9 cellular contexts compared by ENCODE assay signal in genomic region chr6:143232849-143233248, GRCh38.
DNase-seq lines count a peak whose midpoint lies in the region; ATAC-seq and TF ChIP-seq lines count a peak whose summit lies in the region.
"Had no signal": no experiment of that assay in that cellular context is flagged by ENCODE, and none has a peak within 500 bp of the region (broad histone marks: within the 10 kb centered on the region; RNA-seq: fewer than 3 reads in every experiment).

No MANE protein-coding gene starts in this region.

- H3K9me3 Mint-ChIP-seq in WTC11 = no peaks in the 10 kb centered on the region
- peaks cover 0 to 6% of the 10 kb centered on the region in 2 donors for H3K9me3 Mint-ChIP-seq in stimulated activated naive CD8-positive, alpha-beta T cell treated with anti-CD3 and anti-CD28 coated beads, Interleukin-15, amount 100 ng/mL, for 72 hours

- 96 to 97% methylated on average over 4 of the region's 4 CpGs for WGBS in heart right ventricle, 2 donors

- H3K27ac Mint-ChIP-seq in WTC11 = no peak overlapping the region
- no peak overlapping the region for H3K27ac Mint-ChIP-seq in stimulated activated naive CD8-positive, alpha-beta T cell treated with anti-CD3 and anti-CD28 coated beads, Interleukin-15, amount 100 ng/mL, for 72 hours

- POLR2A ChIA-PET in WTC11 (lab: Charles Lee) = interaction anchor here (1.2 kb wide), 1 partner anchor 9 kb away, joined by 3 read pairs; no protein-coding TSS in a partner anchor

- no peak overlapping the region for H3K4me3 Mint-ChIP-seq in WTC11
- no peak overlapping the region for H3K4me3 Mint-ChIP-seq in stimulated activated naive CD8-positive, alpha-beta T cell treated with anti-CD3 and anti-CD28 coated beads, Interleukin-15, amount 100 ng/mL, for 72 hours

- H3K27ac ChIP-seq in heart right ventricle = no peak overlapping the region
- H3K27ac ChIP-seq: skin epidermis had no signal

- no peaks in the 10 kb centered on the region for H3K36me3 ChIP-seq in heart right ventricle

- peak; percentile 75 for ATAC-seq in WTC11
- ATAC-seq in heart right ventricle = no peak
- ATAC-seq in stimulated activated naive CD8-positive, alpha-beta T cell treated with anti-CD3 and anti-CD28 coated beads, Interleukin-15, amount 100 ng/mL, for 72 hours = no peak
- ATAC-seq in GM18907 (IDR thresholded peaks at IDR 0.05; ENCODE audit: unreplicated experiment) = no peak

- H3K4me3 ChIP-seq in heart right ventricle = no peak overlapping the region
- H3K4me3 ChIP-seq: skin epidermis had no signal

- H3K9me3 ChIP-seq in heart right ventricle = no peaks in the 10 kb centered on the region

- H3K27me3 Mint-ChIP-seq in WTC11 (ENCODE audit: low read depth) = no peaks in the 10 kb centered on the region
- H3K27me3 Mint-ChIP-seq in stimulated activated naive CD8-positive, alpha-beta T cell treated with anti-CD3 and anti-CD28 coated beads, Interleukin-15, amount 100 ng/mL, for 72 hours = no peaks in the 10 kb centered on the region

- no peaks in the 10 kb centered on the region for H3K36me3 Mint-ChIP-seq in WTC11

- DNase-seq in activated CD8-positive, alpha-beta memory T cell treated with anti-CD3 and anti-CD28 coated beads, Interleukin-2, amount 50 U/mL, for 48 hours = peak; percentile 59
- DNase-seq in activated CD8-positive, alpha-beta memory T cell treated with anti-CD3 and anti-CD28 coated beads for 24 hours = no peak
- DNase-seq in HT-29 (ENCODE audit: low spot score) (peak; percentile 48), WTC11 (ENCODE audit: low spot score) (peak; percentile 74), heart right ventricle (peak in 1 of 2 donors; percentile 27)
- peak; percentile 5 to 26 for DNase-seq in stimulated activated naive CD8-positive, alpha-beta T cell treated with anti-CD3 and anti-CD28 coated beads, Interleukin-15, amount 100 ng/mL, for 72 hours
- DNase-seq in activated CD4-positive, CD25-positive, alpha-beta regulatory T cell treated with anti-CD3 and anti-CD28 coated beads, Interleukin-2, amount 50 U/mL, for 72 hours = no peak

- H3K4me1 ChIP-seq in heart right ventricle = peaks cover 0 to 4% (median 0%) of the 10 kb centered on the region in 9 donors

- peaks cover 23% of the 10 kb centered on the region for H3K4me1 Mint-ChIP-seq in WTC11
- no peaks in the 10 kb centered on the region for H3K4me1 Mint-ChIP-seq in stimulated activated naive CD8-positive, alpha-beta T cell treated with anti-CD3 and anti-CD28 coated beads, Interleukin-15, amount 100 ng/mL, for 72 hours

- no peaks in the 10 kb centered on the region for H3K27me3 ChIP-seq in heart right ventricle

- TF ChIP-seq CTCF in WTC11 (IDR thresholded peaks at IDR 0.05) = peak; percentile 54; the same call in 1 of the 2 replicates
- peak in 7 of 9 donors; percentile 33 to 52 (median 44) for TF ChIP-seq CTCF in heart right ventricle (IDR thresholded peaks at IDR 0.05)

- CTCF ChIA-PET in WTC11 (lab: Charles Lee) = interaction anchor here (0.6 to 3.2 kb wide), 23 partner anchors 9 to 758 kb away, joined by 3 to 68 read pairs (median 4); no protein-coding TSS in a partner anchor

- intact Hi-C loops in heart right ventricle (cut with DNase I) = loop anchor here in 2 of 10 donors (10.0 kb wide), 2 partner anchors 192 to 202 kb away; no protein-coding TSS in a partner anchor

TF ChIP-seq in WTC11, 78 proteins besides CTCF, POLR2A, EP300 and RAD21:
- TF ChIP-seq USF2 (CRISPR knock-in tag; IDR thresholded peaks at IDR 0.05) (no peak), ESRRA (CRISPR knock-in tag; IDR thresholded peaks at IDR 0.05; ENCODE audit: borderline replicate concordance) (no peak), ZNF232 (CRISPR knock-in tag; IDR thresholded peaks at IDR 0.05) (no peak), ATF1 (CRISPR knock-in tag; IDR thresholded peaks at IDR 0.05) (no peak), JUN (CRISPR knock-in tag; IDR thresholded peaks at IDR 0.05) (no peak)
- TF ChIP-seq, protein P1, sequence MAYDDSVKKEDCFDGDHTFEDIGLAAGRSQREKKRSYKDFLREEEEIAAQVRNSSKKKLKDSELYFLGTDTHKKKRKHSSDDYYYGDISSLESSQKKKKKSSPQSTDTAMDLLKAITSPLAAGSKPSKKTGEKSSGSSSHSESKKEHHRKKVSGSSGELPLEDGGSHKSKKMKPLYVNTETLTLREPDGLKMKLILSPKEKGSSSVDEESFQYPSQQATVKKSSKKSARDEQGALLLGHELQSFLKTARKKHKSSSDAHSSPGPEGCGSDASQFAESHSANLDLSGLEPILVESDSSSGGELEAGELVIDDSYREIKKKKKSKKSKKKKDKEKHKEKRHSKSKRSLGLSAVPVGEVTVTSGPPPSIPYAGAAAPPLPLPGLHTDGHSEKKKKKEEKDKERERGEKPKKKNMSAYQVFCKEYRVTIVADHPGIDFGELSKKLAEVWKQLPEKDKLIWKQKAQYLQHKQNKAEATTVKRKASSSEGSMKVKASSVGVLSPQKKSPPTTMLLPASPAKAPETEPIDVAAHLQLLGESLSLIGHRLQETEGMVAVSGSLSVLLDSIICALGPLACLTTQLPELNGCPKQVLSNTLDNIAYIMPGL (CRISPR knock-in tag; IDR thresholded peaks at IDR 0.05) = no peak

Comparison
In these comparisons a context has a peak if more than half of its experiments do, and no peak if none do; other contexts are left out.
1. DNase-seq: peak in activated CD8-positive, alpha-beta memory T cell treated with anti-CD3 and anti-CD28 coated beads, Interleukin-2, amount 50 U/mL, for 48 hours (single experiment), HT-29 (single experiment), WTC11 (single experiment) and stimulated activated naive CD8-positive, alpha-beta T cell treated with anti-CD3 and anti-CD28 coated beads, Interleukin-15, amount 100 ng/mL, for 72 hours (2 of 2); none in activated CD8-positive, alpha-beta memory T cell treated with anti-CD3 and anti-CD28 coated beads for 24 hours (single experiment) and activated CD4-positive, CD25-positive, alpha-beta regulatory T cell treated with anti-CD3 and anti-CD28 coated beads, Interleukin-2, amount 50 U/mL, for 72 hours (single experiment).